ENCODE assay signal across 12 cellular contexts in the genomic region with DNA sequence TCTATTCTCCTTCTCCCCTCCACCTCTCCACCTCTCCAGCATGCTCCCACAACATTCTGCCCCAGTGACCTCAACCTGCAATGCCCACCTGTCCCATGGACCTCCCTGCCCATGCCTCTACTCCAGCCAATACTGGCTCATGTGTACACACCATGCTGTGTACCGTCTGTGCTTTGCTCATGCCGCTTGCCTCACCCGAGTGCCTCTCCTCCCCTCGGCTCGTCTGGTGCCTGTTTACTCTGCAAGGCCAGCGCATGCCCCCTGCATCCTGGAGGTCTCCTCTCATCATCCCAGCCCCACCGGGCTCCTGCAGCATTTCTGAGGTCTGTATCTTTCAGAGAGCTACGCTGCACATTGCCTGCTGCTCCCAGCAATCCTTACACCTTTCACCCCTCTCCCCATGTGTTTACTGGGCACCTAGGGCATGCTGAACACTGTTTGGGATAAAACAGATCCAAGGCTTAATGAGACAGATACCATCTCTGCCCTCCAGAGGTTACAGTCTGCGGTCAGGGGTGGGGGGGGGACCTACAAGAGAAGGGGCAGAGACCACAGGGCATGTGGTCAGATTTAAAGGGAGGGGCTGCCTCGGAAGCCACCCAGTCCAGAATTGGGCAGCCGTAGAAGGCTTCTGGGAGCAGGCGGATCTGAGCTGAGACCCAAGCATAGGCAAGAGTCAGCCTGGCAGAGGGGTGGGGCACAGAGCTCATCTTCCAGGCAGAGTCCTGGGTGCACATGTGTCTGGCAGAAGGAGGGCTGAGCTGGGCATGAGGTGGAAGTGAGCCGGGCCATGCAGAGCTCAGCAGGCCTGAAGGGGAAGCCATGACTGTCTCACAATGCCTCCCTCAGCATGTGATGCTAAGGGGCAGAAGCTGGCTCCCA. TPM values are rescaled to one million over a fixed set of nuclear protein-coding genes. Genes with fewer than 3 reads are reported as not detected.
DNase-seq lines count a peak whose midpoint lies in the region; ATAC-seq and TF ChIP-seq lines count a peak whose summit lies in the region.
"Had no signal": no experiment of that assay in that cellular context is flagged by ENCODE, and none has a peak within 500 bp of the region (broad histone marks: within the 10 kb centered on the region; RNA-seq: fewer than 3 reads in every experiment).

No MANE protein-coding gene starts in this region.

- no peaks in the 10 kb centered on the region for H3K36me3 Mint-ChIP-seq in neural crest cell (ENCODE audit: low read depth)

- H3K9me3 Mint-ChIP-seq in neural crest cell = peaks cover 2% of the 10 kb centered on the region

- POLR2A ChIA-PET in PC-9 (lab: Charles Lee; ENCODE audit: unreplicated experiment) = no interaction called here

- H3K9me2 ChIP-seq in PC-9 (ENCODE audit: insufficient read depth) = no peaks in the 10 kb centered on the region

- no peaks in the 10 kb centered on the region for H3K9me3 ChIP-seq in PC-9 (ENCODE audit: insufficient read depth, low read depth)

- TF ChIP-seq CTCF in dorsolateral prefrontal cortex (IDR thresholded peaks at IDR 0.05 in 54 of 56, conservative IDR thresholded peaks at IDR 0.05 in 2 of 56; ENCODE audit: low read depth in 1 of 56, partially characterized antibody in 56 of 56) = no peak
- TF ChIP-seq CTCF in neural crest cell (conservative IDR thresholded peaks at IDR 0.05) = no peak
- TF ChIP-seq CTCF in PC-9 (conservative IDR thresholded peaks at IDR 0.05) = no peak

- DNase-seq in C1 segment of cervical spinal cord (lab: John Stamatoyannopoulos, UW) = peak in 11 of 14 donors; percentile 19 to 97 (median 48)
- DNase-seq in NCI-H1694 treated with DMSO at 0.1 percent for 48 hours (lab: John Stamatoyannopoulos, UW) = peak; percentile 66
- peak in 8 of 10 donors; percentile 28 to 91 (median 50) for DNase-seq in dorsolateral prefrontal cortex
- DNase-seq in neural crest cell (ENCODE audit: low read depth, low spot score) = no peak
- no peak for DNase-seq in PC-9
- no peak for DNase-seq in NCI-H748 treated with DMSO at 0.1 percent for 48 hours (lab: John Stamatoyannopoulos, UW)
- DNase-seq in NCI-H82 treated with DMSO at 0.1 percent for 48 hours (lab: John Stamatoyannopoulos, UW; ENCODE audit: unreplicated experiment) = no peak
- DNase-seq: activated CD4-positive, CD25-positive, alpha-beta regulatory T cell; activated T-cell treated with anti-CD3 and anti-CD28 coated beads, Interleukin-2, amount 50 U/mL, for 48 hours; SIG-M5 had no signal

- no peak overlapping the region for H2AFZ ChIP-seq in PC-9

- no peaks in the 10 kb centered on the region for H3K36me3 ChIP-seq in PC-9 (ENCODE audit: low read depth)

- no peaks in the 10 kb centered on the region for H3K79me2 ChIP-seq in PC-9 (ENCODE audit: low read depth)

- intact Hi-C loops in dorsolateral prefrontal cortex (cut with DNase I) (no loop called here), PC-9 (cut with micrococcal nuclease; ENCODE audit: unreplicated experiment) (no loop called here)

- CTCF ChIA-PET in PC-9 (lab: Charles Lee) = no interaction called here

- no peak for ATAC-seq in GM21390 (IDR thresholded peaks at IDR 0.05; ENCODE audit: unreplicated experiment)

- H3K27me3 Mint-ChIP-seq in neural crest cell (ENCODE audit: low read depth) = no peaks in the 10 kb centered on the region

- H3K27me3 ChIP-seq in dorsolateral prefrontal cortex = no peaks in the 10 kb centered on the region
- H3K27me3 ChIP-seq in PC-9 (ENCODE audit: insufficient read depth, low read depth) = no peaks in the 10 kb centered on the region

- H3K27ac Mint-ChIP-seq in neural crest cell (ENCODE audit: unreplicated experiment) = peak overlapping the region; percentile 88

- no TSS peak for BruUV-seq in PC-9 (replicated peaks; lab: Mats Ljungman, UMichigan)

- no peaks in the 10 kb centered on the region for H3K4me1 ChIP-seq in PC-9 (replicated peaks; ENCODE audit: insufficient read depth)

- H3K27ac ChIP-seq in dorsolateral prefrontal cortex (peak overlapping the region in 11 of 59 donors; percentile 2 to 84 (median 40)), PC-9 (no peak overlapping the region)

- no peaks in the 10 kb centered on the region for H4K20me1 ChIP-seq in PC-9 (ENCODE audit: insufficient read depth)

- peaks cover 3% of the 10 kb centered on the region; the same call in 1 of the 2 replicates for H3F3A ChIP-seq in PC-9 (ENCODE audit: insufficient read depth, low read depth)

- no peak overlapping the region for H3K4me3 ChIP-seq in dorsolateral prefrontal cortex
- no peak overlapping the region for H3K4me3 ChIP-seq in PC-9
- H3K4me3 ChIP-seq: skin epidermis had no signal

- H3K4me3 Mint-ChIP-seq in neural crest cell = no peak overlapping the region

- H3K4me2 ChIP-seq in PC-9 = no peak overlapping the region

- peaks cover 23% of the 10 kb centered on the region for H3K4me1 Mint-ChIP-seq in neural crest cell

RNA-seq across cellular contexts. Expression of a gene that starts 29.6 kb away (rescaled TPM):
- total RNA-seq in dorsolateral prefrontal cortex (1,000 to 10,000 TPM; 1,158 to 1,954 (median 1,559) TPM), neural crest cell (272 and 295 TPM in 2 replicates), PC-9 (2021) (683 and 1,027 TPM in 2 replicates)

Comparison
In these comparisons a context has a peak if more than half of its experiments do, and no peak if none do; other contexts are left out.
1. DNase-seq: peak in C1 segment of cervical spinal cord (11 of 14), NCI-H1694 treated with DMSO at 0.1 percent for 48 hours (single experiment) and dorsolateral prefrontal cortex (8 of 10); none in neural crest cell (single experiment), PC-9 (0 of 2), NCI-H748 treated with DMSO at 0.1 percent for 48 hours (single experiment) and NCI-H82 treated with DMSO at 0.1 percent for 48 hours (single experiment).